In the genomic region with DNA sequence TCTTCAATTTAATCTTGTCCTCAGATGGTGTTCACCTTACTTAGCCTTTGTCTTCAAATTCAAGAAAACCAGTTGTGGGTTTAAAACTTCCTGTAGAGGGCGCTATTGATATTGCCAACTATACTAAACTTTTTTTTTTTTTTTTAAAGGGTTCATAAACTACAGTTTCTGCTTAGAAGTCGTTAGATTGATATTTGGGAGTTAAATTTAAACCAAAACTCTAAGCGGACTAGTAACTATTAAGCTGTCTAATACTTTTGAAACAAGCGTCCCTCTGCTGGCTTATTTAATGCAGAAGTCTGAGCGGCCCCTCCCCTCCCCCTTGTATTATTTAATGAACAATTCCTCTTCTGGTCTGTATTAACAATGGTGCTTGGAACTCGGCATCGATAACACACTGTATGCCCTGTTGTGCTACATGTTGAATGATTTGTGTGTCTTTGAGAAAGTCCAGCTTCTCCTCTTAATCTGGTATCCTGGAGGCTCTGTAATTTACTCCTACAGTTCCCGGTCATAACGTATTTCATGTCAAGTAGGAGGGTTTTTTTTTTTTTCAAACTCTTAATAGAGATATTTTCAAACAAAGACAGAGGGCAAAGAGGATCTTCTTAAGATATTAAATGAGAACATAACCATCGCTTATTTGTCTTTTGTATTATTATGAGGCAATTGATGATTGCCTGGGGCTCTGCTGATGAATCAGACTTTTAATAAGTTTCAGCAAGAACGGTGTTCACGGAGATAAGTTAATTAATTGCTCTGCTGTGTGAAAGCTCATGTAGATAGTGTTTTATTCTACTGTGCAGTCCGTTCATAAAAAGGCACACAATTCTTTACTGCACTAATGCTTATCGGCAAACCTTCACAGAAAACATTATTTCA, we compare ENCODE assay signal across 8 cellular contexts. TPM values are rescaled to one million over a fixed set of nuclear protein-coding genes. Genes with fewer than 3 reads are reported as not detected.
DNase-seq lines count a peak whose midpoint lies in the region; ATAC-seq and TF ChIP-seq lines count a peak whose summit lies in the region.

No MANE protein-coding gene starts in this region.

- H3K36me3 ChIP-seq in right atrium auricular region (no peaks in the 10 kb centered on the region), gastrocnemius medialis (no peaks in the 10 kb centered on the region)

- TF ChIP-seq POLR2A in gastrocnemius medialis (IDR thresholded peaks at IDR 0.05) = no peak

- no peaks in the 10 kb centered on the region for H3K36me3 Mint-ChIP-seq in activated naive CD8-positive, alpha-beta T cell treated with anti-CD3 and anti-CD28 coated beads, Interleukin-2, amount 10 ng/mL, durations not matched to agents 7 days and 5 days
- no peaks in the 10 kb centered on the region for H3K36me3 Mint-ChIP-seq in activated naive CD8-positive, alpha-beta T cell treated with anti-CD3 and anti-CD28 coated beads for 36 hours
- no peaks in the 10 kb centered on the region for H3K36me3 Mint-ChIP-seq in WTC11
- H3K36me3 Mint-ChIP-seq in activated CD4-positive, alpha-beta T cell treated with anti-CD3 and anti-CD28 coated beads, Interleukin-2, amount 10 ng/mL, durations not matched to agents 24 days and 14 days (ENCODE audit: low read depth) = no peaks in the 10 kb centered on the region

- H3K27ac Mint-ChIP-seq in activated naive CD8-positive, alpha-beta T cell treated with anti-CD3 and anti-CD28 coated beads, Interleukin-2, amount 10 ng/mL, durations not matched to agents 7 days and 5 days = no peak overlapping the region
- no peak overlapping the region for H3K27ac Mint-ChIP-seq in activated naive CD8-positive, alpha-beta T cell treated with anti-CD3 and anti-CD28 coated beads for 36 hours
- no peak overlapping the region for H3K27ac Mint-ChIP-seq in WTC11
- H3K27ac Mint-ChIP-seq in activated CD4-positive, alpha-beta T cell treated with anti-CD3 and anti-CD28 coated beads, Interleukin-2, amount 10 ng/mL, durations not matched to agents 24 days and 14 days = no peak overlapping the region

- CTCF ChIA-PET in WTC11 (lab: Charles Lee) = interaction anchor here (0.6 to 0.7 kb wide), 4 partner anchors 83 to 872 kb away, joined by 3 read pairs; no protein-coding TSS in a partner anchor

- intact Hi-C loops in gastrocnemius medialis (cut with DNase I; ENCODE audit: low total_unique reads) = loop anchor here (5.0 kb wide), 2 partner anchors 128 to 238 kb away; no protein-coding TSS in a partner anchor
- intact Hi-C loops in activated CD4-positive, alpha-beta T cell treated with anti-CD3 and anti-CD28 coated beads, Interleukin-2, amount 10 ng/mL, durations not matched to agents 24 days and 14 days (cut with micrococcal nuclease) = loop anchor here (1.0 to 2.0 kb wide), 2 partner anchors 237 to 465 kb away; no protein-coding TSS in a partner anchor

- H3K4me1 ChIP-seq in right atrium auricular region (no peaks in the 10 kb centered on the region), gastrocnemius medialis (peaks cover 6 to 8% of the 10 kb centered on the region in 2 donors)

- in situ Hi-C loops in gastrocnemius medialis (cut with MboI; ENCODE audit: low sequenced_read_pairs in 4 of 4) = loop anchor here (5.0 to 10.0 kb wide), 5 partner anchors 215 to 468 kb away; no protein-coding TSS in a partner anchor

- POLR2A ChIA-PET in activated naive CD8-positive, alpha-beta T cell treated with anti-CD3 and anti-CD28 coated beads, Interleukin-2, amount 10 ng/mL, durations not matched to agents 7 days and 5 days (lab: Charles Lee) = no interaction called here
- POLR2A ChIA-PET in WTC11 (lab: Charles Lee) = no interaction called here

- H3K4me1 Mint-ChIP-seq in activated naive CD8-positive, alpha-beta T cell treated with anti-CD3 and anti-CD28 coated beads, Interleukin-2, amount 10 ng/mL, durations not matched to agents 7 days and 5 days = peaks cover 1% of the 10 kb centered on the region
- peaks cover 3% of the 10 kb centered on the region for H3K4me1 Mint-ChIP-seq in activated naive CD8-positive, alpha-beta T cell treated with anti-CD3 and anti-CD28 coated beads for 36 hours
- H3K4me1 Mint-ChIP-seq in WTC11 = peaks cover 5% of the 10 kb centered on the region
- no peaks in the 10 kb centered on the region for H3K4me1 Mint-ChIP-seq in activated CD4-positive, alpha-beta T cell treated with anti-CD3 and anti-CD28 coated beads, Interleukin-2, amount 10 ng/mL, durations not matched to agents 24 days and 14 days

- no peak for ATAC-seq in activated naive CD8-positive, alpha-beta T cell treated with anti-CD3 and anti-CD28 coated beads, Interleukin-2, amount 10 ng/mL, durations not matched to agents 7 days and 5 days (ENCODE audit: low read depth)
- ATAC-seq in WTC11 = peak; percentile 38
- ATAC-seq in gastrocnemius medialis = peak; percentile 65 to 69

- no peak for DNase-seq in activated naive CD8-positive, alpha-beta T cell treated with anti-CD3 and anti-CD28 coated beads, Interleukin-2, amount 10 ng/mL, durations not matched to agents 7 days and 5 days
- DNase-seq in activated naive CD8-positive, alpha-beta T cell treated with anti-CD3 and anti-CD28 coated beads for 36 hours = no peak
- peak; percentile 59 for DNase-seq in NCI-H2081 treated with DMSO at 0.1 percent for 48 hours (lab: John Stamatoyannopoulos, UW)
- no peak for DNase-seq in WTC11 (ENCODE audit: low spot score)
- DNase-seq in right atrium auricular region (ENCODE audit: low spot score) = no peak
- DNase-seq in gastrocnemius medialis = no peak
- no peak for DNase-seq in activated CD4-positive, alpha-beta T cell treated with anti-CD3 and anti-CD28 coated beads, Interleukin-2, amount 10 ng/mL, durations not matched to agents 24 days and 14 days
- no peak for DNase-seq in activated CD4-positive, alpha-beta T cell treated with anti-CD3 and anti-CD28 coated beads, Interleukin-2, amount 50 U/mL, for 48 hours

- no peaks in the 10 kb centered on the region for H3K9me3 ChIP-seq in right atrium auricular region
- no peaks in the 10 kb centered on the region for H3K9me3 ChIP-seq in gastrocnemius medialis

- H3K9me3 Mint-ChIP-seq in activated naive CD8-positive, alpha-beta T cell treated with anti-CD3 and anti-CD28 coated beads, Interleukin-2, amount 10 ng/mL, durations not matched to agents 7 days and 5 days = no peaks in the 10 kb centered on the region
- no peaks in the 10 kb centered on the region for H3K9me3 Mint-ChIP-seq in activated naive CD8-positive, alpha-beta T cell treated with anti-CD3 and anti-CD28 coated beads for 36 hours
- no peaks in the 10 kb centered on the region for H3K9me3 Mint-ChIP-seq in WTC11
- no peaks in the 10 kb centered on the region for H3K9me3 Mint-ChIP-seq in activated CD4-positive, alpha-beta T cell treated with anti-CD3 and anti-CD28 coated beads, Interleukin-2, amount 10 ng/mL, durations not matched to agents 24 days and 14 days

- H3K27ac ChIP-seq in right atrium auricular region = no peak overlapping the region
- peak overlapping the region in 2 of 4 donors; percentile 46 to 47 for H3K27ac ChIP-seq in gastrocnemius medialis

- peaks cover 22% of the 10 kb centered on the region for H3K27me3 Mint-ChIP-seq in activated naive CD8-positive, alpha-beta T cell treated with anti-CD3 and anti-CD28 coated beads, Interleukin-2, amount 10 ng/mL, durations not matched to agents 7 days and 5 days
- peaks cover 31% of the 10 kb centered on the region for H3K27me3 Mint-ChIP-seq in activated naive CD8-positive, alpha-beta T cell treated with anti-CD3 and anti-CD28 coated beads for 36 hours
- no peaks in the 10 kb centered on the region for H3K27me3 Mint-ChIP-seq in WTC11 (ENCODE audit: low read depth)
- H3K27me3 Mint-ChIP-seq in activated CD4-positive, alpha-beta T cell treated with anti-CD3 and anti-CD28 coated beads, Interleukin-2, amount 10 ng/mL, durations not matched to agents 24 days and 14 days = peaks cover 30% of the 10 kb centered on the region

- TF ChIP-seq CTCF in WTC11 (IDR thresholded peaks at IDR 0.05) (peak; percentile 77), right atrium auricular region (IDR thresholded peaks at IDR 0.05) (peak; percentile 76 to 86), gastrocnemius medialis (IDR thresholded peaks at IDR 0.05 in 4 of 5, conservative IDR thresholded peaks at IDR 0.05 in 1 of 5) (peak; percentile 71 to 89 (median 84))

- peak overlapping the region; percentile 16 for H3K4me3 Mint-ChIP-seq in activated naive CD8-positive, alpha-beta T cell treated with anti-CD3 and anti-CD28 coated beads, Interleukin-2, amount 10 ng/mL, durations not matched to agents 7 days and 5 days
- no peak overlapping the region for H3K4me3 Mint-ChIP-seq in activated naive CD8-positive, alpha-beta T cell treated with anti-CD3 and anti-CD28 coated beads for 36 hours
- H3K4me3 Mint-ChIP-seq in WTC11 = peak overlapping the region; percentile 52
- no peak overlapping the region for H3K4me3 Mint-ChIP-seq in activated CD4-positive, alpha-beta T cell treated with anti-CD3 and anti-CD28 coated beads, Interleukin-2, amount 10 ng/mL, durations not matched to agents 24 days and 14 days

- H3K27me3 ChIP-seq in right atrium auricular region = no peaks in the 10 kb centered on the region
- H3K27me3 ChIP-seq in gastrocnemius medialis = no peaks in the 10 kb centered on the region

- peak overlapping the region; percentile 20 to 43 for H3K4me3 ChIP-seq in right atrium auricular region
- peak overlapping the region; percentile 42 to 61 (median 50) for H3K4me3 ChIP-seq in gastrocnemius medialis

TF ChIP-seq in WTC11, 78 proteins besides CTCF, POLR2A, EP300 and RAD21 (continues in another document):
- TF ChIP-seq NFATC4 (CRISPR knock-in tag; IDR thresholded peaks at IDR 0.05) = no peak
- TF ChIP-seq CREB1 (CRISPR knock-in tag; IDR thresholded peaks at IDR 0.05) = no peak
- TF ChIP-seq GABPB1 (CRISPR knock-in tag; IDR thresholded peaks at IDR 0.05) = no peak
- TF ChIP-seq ZNF396 (CRISPR knock-in tag; IDR thresholded peaks at IDR 0.05; ENCODE audit: borderline replicate concordance) = no peak
- TF ChIP-seq, protein P1, sequence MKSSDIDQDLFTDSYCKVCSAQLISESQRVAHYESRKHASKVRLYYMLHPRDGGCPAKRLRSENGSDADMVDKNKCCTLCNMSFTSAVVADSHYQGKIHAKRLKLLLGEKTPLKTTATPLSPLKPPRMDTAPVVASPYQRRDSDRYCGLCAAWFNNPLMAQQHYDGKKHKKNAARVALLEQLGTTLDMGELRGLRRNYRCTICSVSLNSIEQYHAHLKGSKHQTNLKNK (CRISPR knock-in tag; IDR thresholded peaks at IDR 0.05) = no peak

RNA-seq across cellular contexts. Expression of a gene that starts 22.6 kb away (rescaled TPM):
- not detected for total RNA-seq in activated naive CD8-positive, alpha-beta T cell treated with anti-CD3 and anti-CD28 coated beads, Interleukin-2, amount 10 ng/mL, durations not matched to agents 7 days and 5 days
- total RNA-seq in activated naive CD8-positive, alpha-beta T cell treated with anti-CD3 and anti-CD28 coated beads for 36 hours = 1 to 10 TPM; 2.0 to 2.4 TPM
- total RNA-seq in WTC11 (2021) = 1.1 to 1.7 TPM (median 1.3 TPM) in 3 replicates
- total RNA-seq in right atrium auricular region = 10 to 100 TPM; 10.5 to 20.8 TPM
- 10 to 100 TPM in 1 of 4 donors, 1 to 10 TPM in 2, under 1 TPM in 1; 0.90 to 10.1 (median 4.9) TPM for total RNA-seq in gastrocnemius medialis
- total RNA-seq in activated CD4-positive, alpha-beta T cell treated with anti-CD3 and anti-CD28 coated beads, Interleukin-2, amount 10 ng/mL, durations not matched to agents 24 days and 14 days = not detected in 2 replicates

Comparison
In these comparisons a context has a peak if more than half of its experiments do, and no peak if none do; other contexts are left out.
1. H3K4me3 Mint-ChIP-seq: peak in activated naive CD8-positive, alpha-beta T cell treated with anti-CD3 and anti-CD28 coated beads, Interleukin-2, amount 10 ng/mL, durations not matched to agents 7 days and 5 days (single experiment) and WTC11 (single experiment); none in activated naive CD8-positive, alpha-beta T cell treated with anti-CD3 and anti-CD28 coated beads for 36 hours (single experiment) and activated CD4-positive, alpha-beta T cell treated with anti-CD3 and anti-CD28 coated beads, Interleukin-2, amount 10 ng/mL, durations not matched to agents 24 days and 14 days (single experiment).
2. Peak in every context shown above with its lines, with median percentiles within 50 percentile points of each other: CTCF ChIP-seq.